ENCODE assay signal across 3 cellular contexts in the genomic region with DNA sequence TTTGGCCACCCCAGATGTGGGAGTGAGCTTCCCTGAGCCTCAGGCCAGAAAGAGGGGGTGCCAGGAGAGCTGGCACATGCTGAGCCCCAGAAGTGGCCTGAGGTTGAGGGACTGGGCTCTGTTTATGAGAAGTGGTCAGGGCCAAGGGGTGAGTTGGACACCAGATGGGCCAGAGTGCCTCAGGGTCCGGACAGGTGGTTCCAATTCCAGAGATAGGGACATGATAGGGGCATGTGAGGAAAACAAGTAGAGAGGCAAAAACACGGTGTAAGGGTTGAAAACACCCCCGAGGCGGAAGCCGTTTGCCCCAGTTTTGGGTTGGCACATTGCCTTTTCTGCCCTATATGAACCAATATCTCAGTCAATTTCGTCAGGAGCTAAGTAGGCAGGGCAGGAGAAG.
A peak's percentile ranks its signal among the peaks of the same experiment; 100 is the strongest.
TF ChIP-seq lines count a peak whose summit lies in the region.

No MANE protein-coding gene starts in this region.

TF ChIP-seq in SK-N-SH, 30 proteins besides CTCF, POLR2A, EP300 and RAD21:
- no peak for TF ChIP-seq JUND (IDR thresholded peaks at IDR 0.05)
- TF ChIP-seq, protein P1, sequence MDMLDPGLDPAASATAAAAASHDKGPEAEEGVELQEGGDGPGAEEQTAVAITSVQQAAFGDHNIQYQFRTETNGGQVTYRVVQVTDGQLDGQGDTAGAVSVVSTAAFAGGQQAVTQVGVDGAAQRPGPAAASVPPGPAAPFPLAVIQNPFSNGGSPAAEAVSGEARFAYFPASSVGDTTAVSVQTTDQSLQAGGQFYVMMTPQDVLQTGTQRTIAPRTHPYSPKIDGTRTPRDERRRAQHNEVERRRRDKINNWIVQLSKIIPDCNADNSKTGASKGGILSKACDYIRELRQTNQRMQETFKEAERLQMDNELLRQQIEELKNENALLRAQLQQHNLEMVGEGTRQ (IDR thresholded peaks at IDR 0.05; ENCODE audit: borderline replicate concordance, low read depth, low read length), result no peak
- peak; percentile 39; the same call in 1 of the 2 replicates for TF ChIP-seq GATA2 (CRISPR knock-in tag; IDR thresholded peaks at IDR 0.05)
- peak; percentile 27; the same call in 1 of the 2 replicates for TF ChIP-seq RCOR1 (IDR thresholded peaks at IDR 0.05; ENCODE audit: low read length)
- TF ChIP-seq MXI1 (IDR thresholded peaks at IDR 0.05; ENCODE audit: low read depth, low read length), result no peak
- no peak for TF ChIP-seq TCF12 (IDR thresholded peaks at IDR 0.05)

TF ChIP-seq in SK-N-SH treated with all-trans-retinoic acid at 6 μM for 48 hours, 23 proteins besides CTCF, POLR2A, EP300 and RAD21:
- TF ChIP-seq ZFP3 (CRISPR knock-in tag; IDR thresholded peaks at IDR 0.05) (no peak), BACH2 (CRISPR knock-in tag; IDR thresholded peaks at IDR 0.05; ENCODE audit: borderline replicate concordance) (no peak), ZFP30 (CRISPR knock-in tag; IDR thresholded peaks at IDR 0.05) (no peak)

TF ChIP-seq in H1, 55 proteins besides CTCF, POLR2A, EP300 and RAD21:
- TF ChIP-seq, protein P2, sequence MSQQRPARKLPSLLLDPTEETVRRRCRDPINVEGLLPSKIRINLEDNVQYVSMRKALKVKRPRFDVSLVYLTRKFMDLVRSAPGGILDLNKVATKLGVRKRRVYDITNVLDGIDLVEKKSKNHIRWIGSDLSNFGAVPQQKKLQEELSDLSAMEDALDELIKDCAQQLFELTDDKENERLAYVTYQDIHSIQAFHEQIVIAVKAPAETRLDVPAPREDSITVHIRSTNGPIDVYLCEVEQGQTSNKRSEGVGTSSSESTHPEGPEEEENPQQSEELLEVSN (IDR thresholded peaks at IDR 0.05), result no peak
- TF ChIP-seq CBX5 (IDR thresholded peaks at IDR 0.05; ENCODE audit: low read depth, low read length) (no peak), CREB1 (IDR thresholded peaks at IDR 0.05) (no peak), SIN3A (conservative IDR thresholded peaks at IDR 0.05 in 1 of 2, IDR thresholded peaks at IDR 0.05 in 1 of 2; ENCODE audit: low read depth in 1 of 2, low read length in 2 of 2) (no peak), SAP30 (IDR thresholded peaks at IDR 0.05; ENCODE audit: insufficient read depth, insufficient replicate concordance, low read length) (no peak), SP1 (IDR thresholded peaks at IDR 0.05; ENCODE audit: low read depth, low read length) (no peak), BRCA1 (IDR thresholded peaks at IDR 0.05; ENCODE audit: low read depth, low read length) (no peak)
- TF ChIP-seq, protein P3, sequence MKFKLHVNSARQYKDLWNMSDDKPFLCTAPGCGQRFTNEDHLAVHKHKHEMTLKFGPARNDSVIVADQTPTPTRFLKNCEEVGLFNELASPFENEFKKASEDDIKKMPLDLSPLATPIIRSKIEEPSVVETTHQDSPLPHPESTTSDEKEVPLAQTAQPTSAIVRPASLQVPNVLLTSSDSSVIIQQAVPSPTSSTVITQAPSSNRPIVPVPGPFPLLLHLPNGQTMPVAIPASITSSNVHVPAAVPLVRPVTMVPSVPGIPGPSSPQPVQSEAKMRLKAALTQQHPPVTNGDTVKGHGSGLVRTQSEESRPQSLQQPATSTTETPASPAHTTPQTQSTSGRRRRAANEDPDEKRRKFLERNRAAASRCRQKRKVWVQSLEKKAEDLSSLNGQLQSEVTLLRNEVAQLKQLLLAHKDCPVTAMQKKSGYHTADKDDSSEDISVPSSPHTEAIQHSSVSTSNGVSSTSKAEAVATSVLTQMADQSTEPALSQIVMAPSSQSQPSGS (IDR thresholded peaks at IDR 0.05; ENCODE audit: low read length), result no peak
- TF ChIP-seq, protein P1 (IDR thresholded peaks at IDR 0.05; ENCODE audit: low read length), result no peak
